ENCODE assay signal across 22 cellular contexts in genomic region chr17:38685485-38685884, GRCh38. TPM values are rescaled to one million over a fixed set of nuclear protein-coding genes. Genes with fewer than 3 reads are reported as not detected.
DNase-seq lines count a peak whose midpoint lies in the region; ATAC-seq and TF ChIP-seq lines count a peak whose summit lies in the region.
"Had no signal": no experiment of that assay in that cellular context is flagged by ENCODE, and none has a peak within 500 bp of the region (broad histone marks: within the 10 kb centered on the region; RNA-seq: fewer than 3 reads in every experiment).

No MANE protein-coding gene starts in this region.

- no peak overlapping the region for H3K56ac ChIP-seq in H9 (ENCODE audit: insufficient read length, low read depth, low read length)

- no peaks in the 10 kb centered on the region for H3K79me2 ChIP-seq in H9 (ENCODE audit: insufficient read depth, low read length)

- no peak overlapping the region for H3K4me3 Mint-ChIP-seq in H9
- no peak overlapping the region for H3K4me3 Mint-ChIP-seq in HFFc6
- H3K4me3 Mint-ChIP-seq: activated naive CD4-positive, alpha-beta T cell treated with anti-CD3 and anti-CD28 coated beads, Interleukin-2, amount 50 U/mL, for 24 hours; immature natural killer cell; memory B cell had no signal

- no peaks in the 10 kb centered on the region; the same call in 1 of the 2 replicates for H3K27me3 ChIP-seq in H9 (ENCODE audit: insufficient read depth, low read length)
- H3K27me3 ChIP-seq: body of pancreas, colonic mucosa, MG63 had no signal

- H3K23me2 ChIP-seq in H9 (ENCODE audit: insufficient read length, low read depth, low read length, poor library complexity, severe bottlenecking), result no peaks in the 10 kb centered on the region

- H3K36me3 Mint-ChIP-seq in H9 (ENCODE audit: insufficient read depth in 1 of 3, low read depth in 3 of 3) (no peaks in the 10 kb centered on the region), HFFc6 (ENCODE audit: low read depth) (no peaks in the 10 kb centered on the region)
- H3K36me3 Mint-ChIP-seq: activated naive CD4-positive, alpha-beta T cell treated with anti-CD3 and anti-CD28 coated beads, Interleukin-2, amount 50 U/mL, for 24 hours; immature natural killer cell; memory B cell; naive thymus-derived CD4-positive, alpha-beta T cell had no signal

- H3K4me2 ChIP-seq in H9 (ENCODE audit: insufficient read depth, insufficient read length, low read length), result no peak overlapping the region

- TF ChIP-seq CTCF in H9 (conservative IDR thresholded peaks at IDR 0.05), result no peak
- no peak for TF ChIP-seq CTCF in HFFc6 (IDR thresholded peaks at IDR 0.05)

- no peaks in the 10 kb centered on the region for H3K79me1 ChIP-seq in H9 (ENCODE audit: insufficient read depth, low read depth, low read length, poor library complexity, severe bottlenecking)

- no peak overlapping the region for H3K18ac ChIP-seq in H9 (ENCODE audit: insufficient read length, low read depth, low read length)

- H2BK5ac ChIP-seq in H9 (ENCODE audit: insufficient read length, low read length), result no peak overlapping the region

- H3K4me1 ChIP-seq in H9 (ENCODE audit: insufficient read depth, low read length), result peaks cover 3% of the 10 kb centered on the region; the same call in 1 of the 2 replicates
- H3K4me1 ChIP-seq: body of pancreas, colonic mucosa, psoas muscle had no signal

- H2BK120ac ChIP-seq in H9 (ENCODE audit: low read depth, low read length, poor library complexity, severe bottlenecking), result no peak overlapping the region

- ATAC-seq in GM18867 (IDR thresholded peaks at IDR 0.05; ENCODE audit: unreplicated experiment), result no peak
- ATAC-seq: body of pancreas; naive thymus-derived CD4-positive, alpha-beta T cell; psoas muscle had no signal

- no CpG with 5 or more reads among the region's 13 CpGs for WGBS in H9 (ENCODE audit: extremely low coverage, insufficient read length, low lambda C conversion rate)

- H3K4ac ChIP-seq in H9 (ENCODE audit: low read depth, low read length), result no peak overlapping the region

- H3K4me1 Mint-ChIP-seq in H9 (peaks cover 3 to 8% of the 10 kb centered on the region in 2 experiments), HFFc6 (ENCODE audit: low read depth) (peaks cover 14% of the 10 kb centered on the region)
- H3K4me1 Mint-ChIP-seq: activated naive CD4-positive, alpha-beta T cell treated with anti-CD3 and anti-CD28 coated beads, Interleukin-2, amount 50 U/mL, for 24 hours; CD8-positive, alpha-beta memory T cell; immature natural killer cell had no signal

- no peak overlapping the region for H2BK12ac ChIP-seq in H9 (ENCODE audit: insufficient read length, low read depth, low read length)

- H3K27ac Mint-ChIP-seq in H9 (no peak overlapping the region; a peak in 1 of 7 replicates), HFFc6 (no peak overlapping the region)
- H3K27ac Mint-ChIP-seq: memory B cell; naive thymus-derived CD4-positive, alpha-beta T cell had no signal

- H2AFZ ChIP-seq in H9 (ENCODE audit: low read length), result no peak overlapping the region

- H4K20me1 ChIP-seq in H9 (ENCODE audit: control insufficient read depth, insufficient read depth, insufficient read length), result no peaks in the 10 kb centered on the region

- no peak overlapping the region for H3K9ac ChIP-seq in H9 (ENCODE audit: extremely low read depth, insufficient read length, low read length)

- H3K14ac ChIP-seq in H9 (ENCODE audit: insufficient read depth, low read length), result no peak overlapping the region

- no peak overlapping the region for H2BK15ac ChIP-seq in H9 (ENCODE audit: low read depth, low read length)

- H4K91ac ChIP-seq in H9 (ENCODE audit: insufficient read length, low read depth, low read length), result no peak overlapping the region

- H3K27me3 Mint-ChIP-seq in H9 (ENCODE audit: low read depth) (peaks cover 65% of the 10 kb centered on the region), HFFc6 (ENCODE audit: insufficient read depth) (peaks cover 11% of the 10 kb centered on the region)

- no peak overlapping the region for H2BK20ac ChIP-seq in H9 (ENCODE audit: low read depth, low read length, poor library complexity, severe bottlenecking)

- H4K8ac ChIP-seq in H9 (replicated peaks; ENCODE audit: insufficient read length, low read depth, low read length), result no peak overlapping the region

- H3K9me3 ChIP-seq in H9 (ENCODE audit: control insufficient read depth, low read depth, low read length), result no peaks in the 10 kb centered on the region
- H3K9me3 ChIP-seq: body of pancreas, colonic mucosa, MG63, psoas muscle had no signal

- H2AK5ac ChIP-seq in H9 (ENCODE audit: insufficient read length, low read length), result no peak overlapping the region

- H4K5ac ChIP-seq in H9 (ENCODE audit: insufficient read length, low read depth, low read length), result no peak overlapping the region

- H3K9me3 Mint-ChIP-seq in H9, result no peaks in the 10 kb centered on the region; a peak in 1 of 5 replicates
- H3K9me3 Mint-ChIP-seq in HFFc6, result no peaks in the 10 kb centered on the region
- H3K9me3 Mint-ChIP-seq: activated naive CD4-positive, alpha-beta T cell treated with anti-CD3 and anti-CD28 coated beads, Interleukin-2, amount 50 U/mL, for 24 hours; CD8-positive, alpha-beta memory T cell; immature natural killer cell; memory B cell had no signal

- no peak overlapping the region for H3K27ac ChIP-seq in H9 (ENCODE audit: insufficient read length, low read depth, low read length)
- H3K27ac ChIP-seq: colonic mucosa, HL-60, psoas muscle had no signal

- no peak overlapping the region for H3T11ph ChIP-seq in H9 (ENCODE audit: low read length)

- DNase-seq in H9, result peak; percentile 28
- peak in 34 of 56 donors; percentile 10 to 63 (median 30) for DNase-seq in amygdala (lab: John Stamatoyannopoulos, UW)
- DNase-seq in hippocampal formation (lab: John Stamatoyannopoulos, UW), result peak; percentile 21 to 25
- DNase-seq in pons (ENCODE audit: low spot score), result peak; percentile 31
- no peak for DNase-seq in HFFc6
- no peak for DNase-seq in NCI-H128 (lab: John Stamatoyannopoulos, UW; ENCODE audit: unreplicated experiment)
- DNase-seq: activated T-cell treated with anti-CD3 and anti-CD28 coated beads, Interleukin-2, amount 50 U/mL, for 48 hours; CD8-positive, alpha-beta memory T cell; colonic mucosa; DMS79; immature natural killer cell; IMR-90; MG63; naive thymus-derived CD4-positive, alpha-beta T cell; NCI-H1930; NCI-H510A treated with DMSO at 0.1 percent for 48 hours; psoas muscle had no signal

- H3K23ac ChIP-seq in H9 (ENCODE audit: insufficient read length, low read depth, low read length), result no peak overlapping the region

RNA-seq across cellular contexts. Expression of gene EPOP, which starts 10.7 kb away (rescaled TPM):
- 5.9 and 6.1 TPM in 2 replicates for total RNA-seq in H9 (2021)
- 1 to 10 TPM in 5 of 6 experiments, under 1 TPM in 1; 0.95 to 1.4 (median 1.3) TPM for total RNA-seq in HFFc6 (2021; fragmentation: NEBNext Ultra II Directional; extraction: Animal tissue kit (Norgen Biotek cat#: 25700))

RNA-seq across cellular contexts. Expression of gene MLLT6, which starts 19.6 kb away (rescaled TPM):
- total RNA-seq in H9 (2021), result 25.1 and 26.4 TPM in 2 replicates
- 10 to 100 TPM; 26.5 to 31.5 (median 30.2) TPM for total RNA-seq in HFFc6 (2021; fragmentation: NEBNext Ultra II Directional; extraction: Animal tissue kit (Norgen Biotek cat#: 25700))

RNA-seq across cellular contexts. Expression of gene CISD3, which starts 44.7 kb away (rescaled TPM):
- 10.7 and 11.2 TPM in 2 replicates for total RNA-seq in H9 (2021)
- total RNA-seq in HFFc6 (2021; fragmentation: NEBNext Ultra II Directional; extraction: Animal tissue kit (Norgen Biotek cat#: 25700)), result 10 to 100 TPM; 35.0 to 38.7 (median 36.6) TPM

Comparison
In these comparisons a context has a peak if more than half of its experiments do, and no peak if none do; other contexts are left out.
1. DNase-seq: peak in H9 (single experiment), amygdala (34 of 56), hippocampal formation (2 of 2) and pons (single experiment); none in HFFc6 (single experiment) and NCI-H128 (single experiment).